Comparison of ENCODE assay signal across 11 cellular contexts in genomic region chr5:143119301-143119769, GRCh38.
DNase-seq lines count a peak whose midpoint lies in the region; ATAC-seq, FAIRE-seq and TF ChIP-seq lines count a peak whose summit lies in the region.
"Had no signal": no experiment of that assay in that cellular context is flagged by ENCODE, and none has a peak within 500 bp of the region (broad histone marks: within the 10 kb centered on the region; RNA-seq: fewer than 3 reads in every experiment).

No MANE protein-coding gene starts in this region.

- H3K36me3 ChIP-seq in keratinocyte (ENCODE audit: control insufficient read depth in 2 of 2, extremely low read depth in 1 of 2, insufficient read depth in 2 of 2, low read length in 2 of 2) = no peaks in the 10 kb centered on the region
- H3K36me3 ChIP-seq in PC-3 (ENCODE audit: low read depth, low read length) = no peaks in the 10 kb centered on the region

- BruUV-seq in PC-3 (replicated peaks; lab: Mats Ljungman, UMichigan) = no TSS peak

- H3K27ac ChIP-seq in keratinocyte (ENCODE audit: control insufficient read depth, insufficient read depth, low read length) (no peak overlapping the region), PC-3 (ENCODE audit: low read length) (no peak overlapping the region)

- ATAC-seq in GM18861 (IDR thresholded peaks at IDR 0.05; ENCODE audit: unreplicated experiment) (peak; percentile 47), GM21529 (IDR thresholded peaks at IDR 0.05; ENCODE audit: unreplicated experiment) (peak; percentile 72), HG03558 (IDR thresholded peaks at IDR 0.05; ENCODE audit: extremely low read depth, unreplicated experiment) (peak; percentile 44), PC-3 (no peak), HG03039 (IDR thresholded peaks at IDR 0.05; ENCODE audit: unreplicated experiment) (no peak)

- H3K4me3 ChIP-seq in keratinocyte (ENCODE audit: control insufficient read depth in 2 of 3, extremely low read depth in 1 of 3, insufficient read depth in 2 of 3, low read depth in 1 of 3, low read length in 3 of 3) (no peak overlapping the region), PC-3 (ENCODE audit: low read length) (no peak overlapping the region)

- H3F3A ChIP-seq in PC-3 (ENCODE audit: low read length, unreplicated experiment) = no peaks in the 10 kb centered on the region

- H3K4me2 ChIP-seq in keratinocyte (ENCODE audit: control insufficient read depth, extremely low read depth, insufficient read depth, low read depth, low read length) = no peak overlapping the region
- no peak overlapping the region for H3K4me2 ChIP-seq in PC-3 (ENCODE audit: low read length)

- no peaks in the 10 kb centered on the region for H3K9me2 ChIP-seq in PC-3 (replicated peaks; ENCODE audit: low read length)

- FAIRE-seq in keratinocyte (lab: Jason Lieb, UNC) = peak; percentile 41

- dilution Hi-C loops in keratinocyte (cut with MboI; ENCODE audit: extremely low pct_ligation_motif_present, low sequenced_read_pairs) = no loop called here

- POLR2A ChIA-PET in PC-3 (lab: Charles Lee; ENCODE audit: unreplicated experiment) = no interaction called here

- H3K4me1 ChIP-seq in keratinocyte (ENCODE audit: control insufficient read depth, extremely low read depth, insufficient read depth, low read length) (peaks cover 5% of the 10 kb centered on the region), PC-3 (ENCODE audit: insufficient read depth, low read length) (no peaks in the 10 kb centered on the region)

- H3K27me3 ChIP-seq in keratinocyte (ENCODE audit: control insufficient read depth, extremely low read depth, insufficient read depth, low read length) (no peaks in the 10 kb centered on the region), PC-3 (ENCODE audit: low read length) (no peaks in the 10 kb centered on the region)

- intact Hi-C loops in PC-3 (cut with micrococcal nuclease) (no loop called here), posterior vena cava (cut with DNase I) (no loop called here)

- CTCF ChIA-PET in PC-3 (lab: Charles Lee) = no interaction called here

- no peaks in the 10 kb centered on the region for H3K9me1 ChIP-seq in keratinocyte (ENCODE audit: control insufficient read depth, extremely low read depth, insufficient read depth, low read length)

- no peaks in the 10 kb centered on the region for H3K9me3 ChIP-seq in keratinocyte (ENCODE audit: control insufficient read depth, low read depth, low read length)
- H3K9me3 ChIP-seq in PC-3 (ENCODE audit: low read length) = no peaks in the 10 kb centered on the region

- no peaks in the 10 kb centered on the region for H3K79me2 ChIP-seq in keratinocyte (ENCODE audit: control insufficient read depth, insufficient read depth, low read length)
- H3K79me2 ChIP-seq in PC-3 (ENCODE audit: low read length) = no peaks in the 10 kb centered on the region

- H2AFZ ChIP-seq in keratinocyte (ENCODE audit: control insufficient read depth, low read length) (no peak overlapping the region), PC-3 (ENCODE audit: low read length) (no peak overlapping the region)

- no peak for TF ChIP-seq CTCF in keratinocyte (optimal IDR thresholded peaks at IDR 0.05 in 1 of 3, IDR thresholded peaks at IDR 0.05 in 1 of 3, conservative IDR thresholded peaks at IDR 0.05 in 1 of 3; ENCODE audit: extremely low read depth in 1 of 3, insufficient read depth in 2 of 3, low read length in 3 of 3)
- no peak for TF ChIP-seq CTCF in PC-3 (conservative IDR thresholded peaks at IDR 0.05; ENCODE audit: low read depth, low read length)

- DNase-seq in keratinocyte (ENCODE audit: low read depth, low spot score) (no peak), PC-3 (no peak), posterior vena cava (ENCODE audit: low spot score) (no peak)
- no peak for DNase-seq in stimulated activated naive CD4-positive, alpha-beta T cell treated with Interleukin-2 at 50 U/mL for 16 hours (lab: John Stamatoyannopoulos, UW)
- DNase-seq: activated naive CD8-positive, alpha-beta T cell treated with anti-CD3 and anti-CD28 coated beads, Interleukin-2, amount 10 ng/mL, durations not matched to agents 7 days and 5 days; NCI-H2029; stimulated activated naive CD4-positive, alpha-beta T cell had no signal

- H3K9ac ChIP-seq in keratinocyte (ENCODE audit: control insufficient read depth, extremely low read depth, insufficient read depth, low read length) = no peak overlapping the region
- no peak overlapping the region for H3K9ac ChIP-seq in PC-3 (ENCODE audit: low read length)

- H4K20me1 ChIP-seq in keratinocyte (ENCODE audit: control insufficient read depth, extremely low read depth, insufficient read depth, low read length) (no peaks in the 10 kb centered on the region), PC-3 (ENCODE audit: low read length) (no peaks in the 10 kb centered on the region)

Comparison
In these comparisons a context has a peak if more than half of its experiments do, and no peak if none do; other contexts are left out.
1. ATAC-seq: peak in GM18861 (single experiment), GM21529 (single experiment) and HG03558 (single experiment); none in PC-3 (single experiment) and HG03039 (single experiment).